ENCODE assay signal across 23 cellular contexts in the genomic region with DNA sequence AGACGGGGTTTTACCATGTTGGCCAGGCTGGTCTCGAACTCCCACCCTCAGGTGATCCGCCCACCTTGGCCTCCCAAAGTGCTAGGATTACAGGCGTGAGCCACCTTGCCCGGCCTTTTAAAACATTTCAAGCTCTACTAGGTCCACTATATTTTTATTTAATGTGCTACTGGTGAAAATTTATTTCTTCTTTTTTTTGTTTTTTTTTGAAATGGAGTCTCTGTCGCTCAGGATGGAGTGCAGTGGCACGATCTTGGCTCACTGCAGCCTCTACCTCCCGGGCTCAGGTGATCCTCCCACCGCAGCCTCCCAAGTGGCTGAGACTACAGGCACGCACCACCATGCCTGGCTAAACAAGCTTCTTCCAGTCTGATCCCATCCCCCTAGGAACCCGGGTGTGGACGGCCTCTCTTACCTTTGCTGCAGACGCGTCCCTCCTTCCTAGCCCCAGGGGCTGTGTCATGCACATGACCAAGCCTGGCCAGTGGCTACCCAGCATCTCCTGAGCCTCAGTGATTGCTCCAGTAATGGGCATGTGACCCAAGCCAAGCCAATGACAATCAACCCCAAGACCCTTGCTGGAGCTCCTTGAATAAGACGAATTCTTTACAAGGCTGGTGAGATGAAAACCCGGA. TPM values are rescaled to one million over a fixed set of nuclear protein-coding genes. Genes with fewer than 3 reads are reported as not detected.
A peak's percentile ranks its signal among the peaks of the same experiment; 100 is the strongest.
DNase-seq lines count a peak whose midpoint lies in the region; ATAC-seq, FAIRE-seq and TF ChIP-seq lines count a peak whose summit lies in the region.
"Had no signal": no experiment of that assay in that cellular context is flagged by ENCODE, and none has a peak within 500 bp of the region (broad histone marks: within the 10 kb centered on the region; RNA-seq: fewer than 3 reads in every experiment).

No MANE protein-coding gene starts in this region.

- TF ChIP-seq POLR2A in esophagus squamous epithelium (IDR thresholded peaks at IDR 0.05) (no peak), GM12891 (IDR thresholded peaks at IDR 0.05; ENCODE audit: low read depth, low read length) (no peak)

- intact Hi-C loops in Calu3 (cut with micrococcal nuclease; ENCODE audit: unreplicated experiment) (no loop called here), esophagus squamous epithelium (cut with DNase I) (no loop called here)

- CTCF ChIA-PET in Calu3 (lab: Charles Lee) (interaction anchor here (1.1 to 1.6 kb wide), 3 partner anchors 12 to 14 kb away, joined by 4 to 9 read pairs (median 6); no protein-coding TSS in a partner anchor), T-cell (lab: Charles Lee) (interaction anchor here in 1 of 2 donors (0.6 kb wide), 1 partner anchor 54 kb away, joined by 5 read pairs; no protein-coding TSS in a partner anchor)

- BruUV-seq in Calu3 (replicated peaks; lab: Mats Ljungman, UMichigan): no TSS peak

- H3K27ac ChIP-seq in esophagus squamous epithelium (peak overlapping the region; percentile 63 to 90 (median 80)), hepatocyte (no peak overlapping the region)
- H3K27ac ChIP-seq: uterus had no signal

- H3K9me3 ChIP-seq in esophagus squamous epithelium (no peaks in the 10 kb centered on the region), hepatocyte (ENCODE audit: low read depth) (no peaks in the 10 kb centered on the region)
- H3K9me3 ChIP-seq: uterus had no signal

- H3K4me3 Mint-ChIP-seq in Calu3 (ENCODE audit: low read depth, unreplicated experiment) (no peak overlapping the region), T-cell (no peak overlapping the region)
- H3K4me3 Mint-ChIP-seq in stimulated activated naive B cell treated with anti-CD40 and anti-IgM and Interleukin-4, amounts not matched to agents 10 μg/mL and 1 μg/mL and 100 μg/mL, for 72 hours: no peak overlapping the region
- H3K4me3 Mint-ChIP-seq: activated B cell treated with CpG ODN at 0.5 μM for 24 hours; activated naive CD4-positive, alpha-beta T cell treated with anti-CD3 and anti-CD28 coated beads, Interleukin-2, amount 10 ng/mL, durations not matched to agents 7 days and 5 days; activated T-helper 1 cell treated with anti-CD3 and anti-CD28 coated beads, Interleukin-12 subunit alpha, Interleukin-12 subunit beta, Interleukin-2, Interleukin-4 antibody, amounts not matched to agents 30 ng/mL and 10 ng/mL and 1 ng/mL, durations not matched to agents 14 hours and 24 hours and 36 hours had no signal

- H3K27me3 Mint-ChIP-seq in Calu3 (ENCODE audit: unreplicated experiment) (no peaks in the 10 kb centered on the region), T-cell (no peaks in the 10 kb centered on the region)
- H3K27me3 Mint-ChIP-seq in stimulated activated naive B cell treated with anti-CD40 and anti-IgM and Interleukin-4, amounts not matched to agents 10 μg/mL and 1 μg/mL and 100 μg/mL, for 72 hours: no peaks in the 10 kb centered on the region
- H3K27me3 Mint-ChIP-seq: activated B cell treated with CpG ODN at 0.5 μM for 24 hours; CD4-positive, alpha-beta memory T cell had no signal

- H3K4me1 ChIP-seq in esophagus squamous epithelium (peaks cover 12 to 52% (median 24%) of the 10 kb centered on the region in 3 donors), hepatocyte (ENCODE audit: insufficient read depth) (peaks cover 14% of the 10 kb centered on the region)
- H3K4me1 ChIP-seq: uterus had no signal

- 85 to 95% methylated on average over 9 to 16 of the region's 16 CpGs for WGBS in esophagus squamous epithelium, 2 donors
- 96% methylated on average over 16 of the region's 16 CpGs for WGBS in hepatocyte (ENCODE audit: low lambda C conversion rate, missing lambda C conversion rate)

- H3K27me3 ChIP-seq in esophagus squamous epithelium: no peaks in the 10 kb centered on the region
- no peaks in the 10 kb centered on the region for H3K27me3 ChIP-seq in hepatocyte
- H3K27me3 ChIP-seq: uterus had no signal

- H3K4me2 ChIP-seq in hepatocyte: no peak overlapping the region

- H3K36me3 ChIP-seq in esophagus squamous epithelium (no peaks in the 10 kb centered on the region), hepatocyte (replicated peaks; ENCODE audit: insufficient read depth, low read depth) (no peaks in the 10 kb centered on the region)
- H3K36me3 ChIP-seq: uterus had no signal

- FAIRE-seq in GM12891 (lab: Jason Lieb, UNC): no peak
- FAIRE-seq: small intestine had no signal

- H3K9me2 ChIP-seq in hepatocyte (replicated peaks; ENCODE audit: insufficient read depth): no peaks in the 10 kb centered on the region

- peaks cover 3% of the 10 kb centered on the region for H3K9me3 Mint-ChIP-seq in Calu3 (ENCODE audit: low read depth, unreplicated experiment)
- no peaks in the 10 kb centered on the region for H3K9me3 Mint-ChIP-seq in T-cell
- no peaks in the 10 kb centered on the region for H3K9me3 Mint-ChIP-seq in stimulated activated naive B cell treated with anti-CD40 and anti-IgM and Interleukin-4, amounts not matched to agents 10 μg/mL and 1 μg/mL and 100 μg/mL, for 72 hours
- H3K9me3 Mint-ChIP-seq: activated B cell treated with CpG ODN at 0.5 μM for 24 hours; activated naive CD4-positive, alpha-beta T cell treated with anti-CD3 and anti-CD28 coated beads, Interleukin-2, amount 10 ng/mL, durations not matched to agents 7 days and 5 days; activated T-helper 1 cell treated with anti-CD3 and anti-CD28 coated beads, Interleukin-12 subunit alpha, Interleukin-12 subunit beta, Interleukin-2, Interleukin-4 antibody, amounts not matched to agents 30 ng/mL and 10 ng/mL and 1 ng/mL, durations not matched to agents 14 hours and 24 hours and 36 hours had no signal

- H3K79me2 ChIP-seq in hepatocyte: no peaks in the 10 kb centered on the region

- H3K36me3 Mint-ChIP-seq in Calu3 (ENCODE audit: insufficient read depth, unreplicated experiment) (peaks cover 19% of the 10 kb centered on the region), T-cell (no peaks in the 10 kb centered on the region)
- peaks cover 0 to 4% of the 10 kb centered on the region in 2 donors for H3K36me3 Mint-ChIP-seq in stimulated activated naive B cell treated with anti-CD40 and anti-IgM and Interleukin-4, amounts not matched to agents 10 μg/mL and 1 μg/mL and 100 μg/mL, for 72 hours
- H3K36me3 Mint-ChIP-seq: CD4-positive, alpha-beta memory T cell had no signal

- no peak for ATAC-seq in T-cell (replicated peaks in 1 of 4)
- ATAC-seq in stimulated activated naive B cell treated with anti-CD40 and anti-IgM and Interleukin-4, amounts not matched to agents 10 μg/mL and 1 μg/mL and 100 μg/mL, for 72 hours (replicated peaks): no peak

- no peak overlapping the region for H2AFZ ChIP-seq in hepatocyte

- TF ChIP-seq CTCF in Calu3 (IDR thresholded peaks at IDR 0.05; ENCODE audit: unreplicated experiment) (no peak), esophagus squamous epithelium (IDR thresholded peaks at IDR 0.05) (no peak), hepatocyte (IDR thresholded peaks at IDR 0.05; ENCODE audit: poor library complexity) (no peak)

- peak overlapping the region; percentile 91 for H3K27ac Mint-ChIP-seq in Calu3 (ENCODE audit: unreplicated experiment)
- peak overlapping the region; percentile 44 to 69 for H3K27ac Mint-ChIP-seq in T-cell
- peak overlapping the region; percentile 20 for H3K27ac Mint-ChIP-seq in stimulated activated naive B cell treated with anti-CD40 and anti-IgM and Interleukin-4, amounts not matched to agents 10 μg/mL and 1 μg/mL and 100 μg/mL, for 72 hours
- H3K27ac Mint-ChIP-seq: activated B cell treated with CpG ODN at 0.5 μM for 24 hours had no signal

- H3K4me1 Mint-ChIP-seq in Calu3 (ENCODE audit: low read depth, unreplicated experiment) (peaks cover 58% of the 10 kb centered on the region), T-cell (peaks cover 56 to 63% (median 62%) of the 10 kb centered on the region in 3 donors)
- peaks cover 43 to 59% of the 10 kb centered on the region in 2 donors for H3K4me1 Mint-ChIP-seq in stimulated activated naive B cell treated with anti-CD40 and anti-IgM and Interleukin-4, amounts not matched to agents 10 μg/mL and 1 μg/mL and 100 μg/mL, for 72 hours

- H3K4me3 ChIP-seq in esophagus squamous epithelium (no peak overlapping the region), hepatocyte (no peak overlapping the region)
- H3K4me3 ChIP-seq: uterus had no signal

- POLR2A ChIA-PET in T-cell (lab: Charles Lee): no interaction called here

- no peaks in the 10 kb centered on the region for H4K20me1 ChIP-seq in hepatocyte (ENCODE audit: insufficient read depth, poor library complexity, severe bottlenecking)

- no peak for DNase-seq in Calu3
- DNase-seq in T-cell: no peak
- no peak for DNase-seq in esophagus squamous epithelium (lab: John Stamatoyannopoulos, UW)
- DNase-seq in stimulated activated naive B cell treated with anti-CD40 and anti-IgM and Interleukin-4, amounts not matched to agents 10 μg/mL and 1 μg/mL and 100 μg/mL, for 72 hours: no peak
- no peak for DNase-seq in epidermal melanocyte (ENCODE audit: insufficient read length, low spot score)
- DNase-seq in hepatocyte (ENCODE audit: low spot score): no peak
- DNase-seq in GM12891 (ENCODE audit: insufficient read length, low spot score): no peak
- no peak for DNase-seq in HPDE6-E6E7 (ENCODE audit: extremely low spot score)
- DNase-seq: activated B cell treated with CpG ODN at 0.5 μM for 24 hours; activated CD4-positive, alpha-beta T cell treated with anti-CD3 and anti-CD28 coated beads, Interleukin-2, amount 50 U/mL, for 4 hours; activated naive CD4-positive, alpha-beta T cell treated with anti-CD3 and anti-CD28 coated beads, Interleukin-2, amount 10 ng/mL, durations not matched to agents 7 days and 5 days; amygdala; CD4-positive, alpha-beta memory T cell; Kasumi-1; kidney glomerular epithelial cell; NCI-H187; NCI-H2227 treated with DMSO at 0.1 percent for 48 hours; NCI-H748 treated with DMSO at 0.1 percent for 48 hours; small intestine; substantia nigra; T-helper 9 cell; uterus had no signal

TF ChIP-seq in GM12891, 5 proteins besides CTCF, POLR2A, EP300 and RAD21:
- no peak for TF ChIP-seq SPI1 (IDR thresholded peaks at IDR 0.05; ENCODE audit: low read depth, low read length)
- TF ChIP-seq POLR2AphosphoS5 (IDR thresholded peaks at IDR 0.05; ENCODE audit: low read depth, low read length): no peak
- no peak for TF ChIP-seq TAF1 (IDR thresholded peaks at IDR 0.05; ENCODE audit: low read depth, low read length)
- TF ChIP-seq PAX5 (IDR thresholded peaks at IDR 0.05; ENCODE audit: insufficient read depth, low read length, severe bottlenecking): no peak
- TF ChIP-seq POU2F2 (IDR thresholded peaks at IDR 0.05; ENCODE audit: low read depth, low read length): no peak

RNA-seq across cellular contexts. Expression of a gene that starts 40.1 kb away (rescaled TPM):
- 328 and 443 TPM in 2 replicates for total RNA-seq in Calu3 (2022)
- total RNA-seq in T-cell: 100 to 1,000 TPM; 150 to 256 (median 161) TPM
- total RNA-seq in esophagus squamous epithelium: 10 to 100 TPM; 13.7 to 44.4 (median 34.4) TPM
- 65.6 and 78.9 TPM in 2 replicates for total RNA-seq in hepatocyte
- 119 and 134 TPM in 2 replicates for polyA plus RNA-seq in hepatocyte
- 159 TPM for polyA plus RNA-seq in GM12891 (2012; ENCODE audit: low read depth, missing spikeins)

RNA-seq across cellular contexts. Expression of a gene that starts 41.5 kb away (rescaled TPM):
- total RNA-seq in Calu3 (2022) (26.0 and 31.3 TPM in 2 replicates), T-cell (10 to 100 TPM; 17.4 to 56.2 (median 22.7) TPM), esophagus squamous epithelium (10 to 100 TPM; 13.7 to 22.9 (median 17.0) TPM), hepatocyte (18.8 and 18.9 TPM in 2 replicates)
- 16.4 and 16.7 TPM in 2 replicates for polyA plus RNA-seq in hepatocyte
- polyA plus RNA-seq in GM12891 (2012; ENCODE audit: low read depth, missing spikeins): 38.7 TPM

Comparison
In these comparisons a context has a peak if more than half of its experiments do, and no peak if none do; other contexts are left out.
1. H3K27ac Mint-ChIP-seq: peak in every context shown above with its lines; median percentile 91 in Calu3; 56 in T-cell; 20 in stimulated activated naive B cell treated with anti-CD40 and anti-IgM and Interleukin-4, amounts not matched to agents 10 μg/mL and 1 μg/mL and 100 μg/mL, for 72 hours.